ENCODE assay signal across 1 cellular context in the genomic region with DNA sequence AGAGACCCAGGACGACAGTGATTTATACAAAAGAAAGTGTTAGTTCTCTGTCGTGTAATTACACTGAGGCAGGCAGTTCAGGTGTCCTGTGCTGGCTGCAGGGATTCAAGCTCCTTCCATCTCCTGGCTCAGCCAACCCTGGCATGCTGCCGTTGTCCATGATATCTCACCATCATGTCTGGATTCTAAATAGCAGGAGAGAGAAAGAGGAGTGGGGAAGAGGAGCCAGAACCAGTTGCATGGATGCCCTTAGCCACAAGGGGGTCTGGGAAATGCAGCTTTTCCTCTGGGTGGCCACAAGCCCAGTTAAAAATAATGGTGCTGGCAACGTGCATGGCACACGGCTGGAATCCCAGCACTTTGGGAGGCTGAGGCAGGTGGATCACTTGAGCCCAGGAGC.
TF ChIP-seq lines count a peak whose summit lies in the region.

No MANE protein-coding gene starts in this region.

TF ChIP-seq in IMR-90, 13 proteins besides CTCF, POLR2A, EP300 and RAD21:
- no peak for TF ChIP-seq RCOR1 (IDR thresholded peaks at IDR 0.05; ENCODE audit: insufficient replicate concordance, low read length)
- TF ChIP-seq ELK1 (IDR thresholded peaks at IDR 0.05; ENCODE audit: borderline replicate concordance, low read depth, low read length): no peak
- no peak for TF ChIP-seq FOS (IDR thresholded peaks at IDR 0.05; ENCODE audit: low read depth, low read length)
- TF ChIP-seq NFE2L2 (IDR thresholded peaks at IDR 0.05; ENCODE audit: low read depth, low read length): no peak
- TF ChIP-seq MAZ (IDR thresholded peaks at IDR 0.05; ENCODE audit: borderline replicate concordance, low read depth, low read length): no peak
- TF ChIP-seq CEBPB (IDR thresholded peaks at IDR 0.05; ENCODE audit: low read depth, low read length): no peak
- TF ChIP-seq BHLHE40 (IDR thresholded peaks at IDR 0.05; ENCODE audit: low read depth, low read length): no peak
- no peak for TF ChIP-seq MAFK (IDR thresholded peaks at IDR 0.05; ENCODE audit: low read depth, low read length)
- no peak for TF ChIP-seq RFX5 (IDR thresholded peaks at IDR 0.05; ENCODE audit: low read depth, low read length)
- TF ChIP-seq SMC3 (IDR thresholded peaks at IDR 0.05; ENCODE audit: low read depth, low read length): no peak
- no peak for TF ChIP-seq MXI1 (IDR thresholded peaks at IDR 0.05; ENCODE audit: borderline replicate concordance, low read depth, low read length)
- TF ChIP-seq USF2 (IDR thresholded peaks at IDR 0.05; ENCODE audit: low read depth, low read length): no peak
- no peak for TF ChIP-seq CHD1 (IDR thresholded peaks at IDR 0.05; ENCODE audit: low read depth, low read length)
